Comparison of ENCODE assay signal across 1 cellular context in the genomic region with DNA sequence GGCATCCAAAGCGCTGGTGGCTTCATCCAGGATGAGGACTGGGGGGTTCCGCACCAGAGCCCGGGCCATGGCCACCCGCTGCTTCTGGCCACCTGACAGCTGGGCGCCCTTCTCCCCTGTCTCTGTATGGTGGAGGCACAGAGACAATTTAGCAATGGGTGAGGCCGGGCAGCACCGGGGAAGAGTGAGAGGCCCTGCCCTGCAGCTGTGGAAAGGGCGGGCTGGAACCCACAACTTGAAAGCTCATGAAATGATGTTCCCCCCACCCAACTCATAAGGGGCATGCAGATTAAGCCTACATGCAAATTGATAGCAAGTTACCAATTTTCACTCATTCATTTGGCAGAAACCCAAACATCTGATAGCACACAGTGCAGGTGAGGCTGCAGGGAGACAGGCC.
TF ChIP-seq lines count a peak whose summit lies in the region.

No MANE protein-coding gene starts in this region.

TF ChIP-seq in GM12878, 131 proteins besides CTCF, POLR2A, EP300 and RAD21:
- no peak for TF ChIP-seq RFX5 (IDR thresholded peaks at IDR 0.05; ENCODE audit: low read depth, low read length)
- TF ChIP-seq, protein P1, sequence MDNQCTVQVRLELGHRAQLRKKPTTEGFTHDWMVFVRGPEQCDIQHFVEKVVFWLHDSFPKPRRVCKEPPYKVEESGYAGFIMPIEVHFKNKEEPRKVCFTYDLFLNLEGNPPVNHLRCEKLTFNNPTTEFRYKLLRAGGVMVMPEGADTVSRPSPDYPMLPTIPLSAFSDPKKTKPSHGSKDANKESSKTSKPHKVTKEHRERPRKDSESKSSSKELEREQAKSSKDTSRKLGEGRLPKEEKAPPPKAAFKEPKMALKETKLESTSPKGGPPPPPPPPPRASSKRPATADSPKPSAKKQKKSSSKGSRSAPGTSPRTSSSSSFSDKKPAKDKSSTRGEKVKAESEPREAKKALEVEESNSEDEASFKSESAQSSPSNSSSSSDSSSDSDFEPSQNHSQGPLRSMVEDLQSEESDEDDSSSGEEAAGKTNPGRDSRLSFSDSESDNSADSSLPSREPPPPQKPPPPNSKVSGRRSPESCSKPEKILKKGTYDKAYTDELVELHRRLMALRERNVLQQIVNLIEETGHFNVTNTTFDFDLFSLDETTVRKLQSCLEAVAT (IDR thresholded peaks at IDR 0.05), result no peak
- TF ChIP-seq, protein P2, sequence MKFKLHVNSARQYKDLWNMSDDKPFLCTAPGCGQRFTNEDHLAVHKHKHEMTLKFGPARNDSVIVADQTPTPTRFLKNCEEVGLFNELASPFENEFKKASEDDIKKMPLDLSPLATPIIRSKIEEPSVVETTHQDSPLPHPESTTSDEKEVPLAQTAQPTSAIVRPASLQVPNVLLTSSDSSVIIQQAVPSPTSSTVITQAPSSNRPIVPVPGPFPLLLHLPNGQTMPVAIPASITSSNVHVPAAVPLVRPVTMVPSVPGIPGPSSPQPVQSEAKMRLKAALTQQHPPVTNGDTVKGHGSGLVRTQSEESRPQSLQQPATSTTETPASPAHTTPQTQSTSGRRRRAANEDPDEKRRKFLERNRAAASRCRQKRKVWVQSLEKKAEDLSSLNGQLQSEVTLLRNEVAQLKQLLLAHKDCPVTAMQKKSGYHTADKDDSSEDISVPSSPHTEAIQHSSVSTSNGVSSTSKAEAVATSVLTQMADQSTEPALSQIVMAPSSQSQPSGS (IDR thresholded peaks at IDR 0.05; ENCODE audit: low read length), result no peak
- no peak for TF ChIP-seq MXI1 (IDR thresholded peaks at IDR 0.05; ENCODE audit: low read depth, low read length)
- no peak for TF ChIP-seq MEF2A (IDR thresholded peaks at IDR 0.05; ENCODE audit: insufficient read depth, low read depth, low read length)
- TF ChIP-seq SMARCA5 (IDR thresholded peaks at IDR 0.05), result no peak
- TF ChIP-seq ZNF24 (IDR thresholded peaks at IDR 0.05), result no peak
- TF ChIP-seq, protein P3, sequence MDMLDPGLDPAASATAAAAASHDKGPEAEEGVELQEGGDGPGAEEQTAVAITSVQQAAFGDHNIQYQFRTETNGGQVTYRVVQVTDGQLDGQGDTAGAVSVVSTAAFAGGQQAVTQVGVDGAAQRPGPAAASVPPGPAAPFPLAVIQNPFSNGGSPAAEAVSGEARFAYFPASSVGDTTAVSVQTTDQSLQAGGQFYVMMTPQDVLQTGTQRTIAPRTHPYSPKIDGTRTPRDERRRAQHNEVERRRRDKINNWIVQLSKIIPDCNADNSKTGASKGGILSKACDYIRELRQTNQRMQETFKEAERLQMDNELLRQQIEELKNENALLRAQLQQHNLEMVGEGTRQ (IDR thresholded peaks at IDR 0.05; ENCODE audit: borderline replicate concordance, low read depth, low read length), result no peak
- no peak for TF ChIP-seq TCF7 (IDR thresholded peaks at IDR 0.05; ENCODE audit: borderline replicate concordance)
- TF ChIP-seq RAD51 (IDR thresholded peaks at IDR 0.05), result no peak
- TF ChIP-seq, protein P4, sequence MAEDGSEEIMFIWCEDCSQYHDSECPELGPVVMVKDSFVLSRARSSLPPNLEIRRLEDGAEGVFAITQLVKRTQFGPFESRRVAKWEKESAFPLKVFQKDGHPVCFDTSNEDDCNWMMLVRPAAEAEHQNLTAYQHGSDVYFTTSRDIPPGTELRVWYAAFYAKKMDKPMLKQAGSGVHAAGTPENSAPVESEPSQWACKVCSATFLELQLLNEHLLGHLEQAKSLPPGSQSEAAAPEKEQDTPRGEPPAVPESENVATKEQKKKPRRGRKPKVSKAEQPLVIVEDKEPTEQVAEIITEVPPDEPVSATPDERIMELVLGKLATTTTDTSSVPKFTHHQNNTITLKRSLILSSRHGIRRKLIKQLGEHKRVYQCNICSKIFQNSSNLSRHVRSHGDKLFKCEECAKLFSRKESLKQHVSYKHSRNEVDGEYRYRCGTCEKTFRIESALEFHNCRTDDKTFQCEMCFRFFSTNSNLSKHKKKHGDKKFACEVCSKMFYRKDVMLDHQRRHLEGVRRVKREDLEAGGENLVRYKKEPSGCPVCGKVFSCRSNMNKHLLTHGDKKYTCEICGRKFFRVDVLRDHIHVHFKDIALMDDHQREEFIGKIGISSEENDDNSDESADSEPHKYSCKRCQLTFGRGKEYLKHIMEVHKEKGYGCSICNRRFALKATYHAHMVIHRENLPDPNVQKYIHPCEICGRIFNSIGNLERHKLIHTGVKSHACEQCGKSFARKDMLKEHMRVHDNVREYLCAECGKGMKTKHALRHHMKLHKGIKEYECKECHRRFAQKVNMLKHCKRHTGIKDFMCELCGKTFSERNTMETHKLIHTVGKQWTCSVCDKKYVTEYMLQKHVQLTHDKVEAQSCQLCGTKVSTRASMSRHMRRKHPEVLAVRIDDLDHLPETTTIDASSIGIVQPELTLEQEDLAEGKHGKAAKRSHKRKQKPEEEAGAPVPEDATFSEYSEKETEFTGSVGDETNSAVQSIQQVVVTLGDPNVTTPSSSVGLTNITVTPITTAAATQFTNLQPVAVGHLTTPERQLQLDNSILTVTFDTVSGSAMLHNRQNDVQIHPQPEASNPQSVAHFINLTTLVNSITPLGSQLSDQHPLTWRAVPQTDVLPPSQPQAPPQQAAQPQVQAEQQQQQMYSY (CRISPR knock-in tag; IDR thresholded peaks at IDR 0.05), result no peak
- TF ChIP-seq ETV6 (conservative IDR thresholded peaks at IDR 0.05 in 1 of 2, IDR thresholded peaks at IDR 0.05 in 1 of 2; ENCODE audit: borderline replicate concordance in 1 of 2, low read depth in 1 of 2), result no peak
- TF ChIP-seq NR2F1 (conservative IDR thresholded peaks at IDR 0.05), result no peak
- TF ChIP-seq, protein P5, sequence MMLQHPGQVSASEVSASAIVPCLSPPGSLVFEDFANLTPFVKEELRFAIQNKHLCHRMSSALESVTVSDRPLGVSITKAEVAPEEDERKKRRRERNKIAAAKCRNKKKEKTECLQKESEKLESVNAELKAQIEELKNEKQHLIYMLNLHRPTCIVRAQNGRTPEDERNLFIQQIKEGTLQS (IDR thresholded peaks at IDR 0.05; ENCODE audit: borderline replicate concordance, extremely low read depth, low read depth, low read length), result no peak
- no peak for TF ChIP-seq MEF2B (IDR thresholded peaks at IDR 0.05; ENCODE audit: partially characterized antibody, poor library complexity, severe bottlenecking)
